Comparison of ENCODE assay signal across 1 cellular context in genomic region chr1:119613769-119614358, GRCh38.
TF ChIP-seq lines count a peak whose summit lies in the region.

No MANE protein-coding gene starts in this region.

TF ChIP-seq in endothelial cell of umbilical vein, 7 proteins besides CTCF, POLR2A, EP300 and RAD21:
- TF ChIP-seq MAX (IDR thresholded peaks at IDR 0.05; ENCODE audit: insufficient read depth, insufficient read length) (peak; percentile 13), POLR2AphosphoS5 (IDR thresholded peaks at IDR 0.05; ENCODE audit: insufficient read depth, low read depth, low read length) (no peak), FOS (IDR thresholded peaks at IDR 0.05; ENCODE audit: borderline replicate concordance, insufficient read depth, low read length) (no peak), MYC (IDR thresholded peaks at IDR 0.05; ENCODE audit: low read depth, low read length) (no peak)
